1 cellular context compared by ENCODE assay signal in genomic region chr4:151287409-151287808, GRCh38.
TF ChIP-seq lines count a peak whose summit lies in the region.

No MANE protein-coding gene starts in this region.

TF ChIP-seq in H1, 55 proteins besides CTCF, POLR2A, EP300 and RAD21:
- no peak for TF ChIP-seq SAP30 (IDR thresholded peaks at IDR 0.05; ENCODE audit: insufficient read depth, insufficient replicate concordance, low read length)
